12 cellular contexts compared by ENCODE assay signal in genomic region chr4:48654015-48654664, GRCh38.
A peak's percentile ranks its signal among the peaks of the same experiment; 100 is the strongest.
DNase-seq lines count a peak whose midpoint lies in the region; ATAC-seq and TF ChIP-seq lines count a peak whose summit lies in the region.
"Had no signal": no experiment of that assay in that cellular context is flagged by ENCODE, and none has a peak within 500 bp of the region (broad histone marks: within the 10 kb centered on the region; RNA-seq: fewer than 3 reads in every experiment).

No MANE protein-coding gene starts in this region.

- CTCF ChIA-PET in A673 (lab: Charles Lee): no interaction called here

- no TSS peak for BruUV-seq in A673 (replicated peaks; lab: Mats Ljungman, UMichigan)

- POLR2A ChIA-PET in A673 (lab: Charles Lee; ENCODE audit: low non-redundant PET): no interaction called here

- H3K4me3 ChIP-seq in A673 (ENCODE audit: low read depth, low read length, poor library complexity, severe bottlenecking): no peak overlapping the region
- peak overlapping the region; percentile 29 to 74 (median 51) for H3K4me3 ChIP-seq in dorsolateral prefrontal cortex
- no peak overlapping the region for H3K4me3 ChIP-seq in mucosa of descending colon
- no peak overlapping the region for H3K4me3 ChIP-seq in WERI-Rb-1 (ENCODE audit: low read depth, low read length)

- ATAC-seq in mucosa of descending colon (peak; percentile 34), GM18502 (IDR thresholded peaks at IDR 0.05; ENCODE audit: poor library complexity, unreplicated experiment) (no peak)

- peaks cover under 1% of the 10 kb centered on the region; the same call in 1 of the 2 replicates for H3K27me3 Mint-ChIP-seq in HFFc6 (ENCODE audit: insufficient read depth)

- H3K36me3 ChIP-seq in A673 (ENCODE audit: insufficient read depth, low read length, poor library complexity, severe bottlenecking) (no peaks in the 10 kb centered on the region), mucosa of descending colon (ENCODE audit: low read depth) (no peaks in the 10 kb centered on the region), WERI-Rb-1 (no peaks in the 10 kb centered on the region)
- H3K36me3 ChIP-seq: stomach had no signal

- H3K27me3 ChIP-seq in A673 (replicated peaks; ENCODE audit: insufficient read depth, low read depth, low read length, poor library complexity) (no peaks in the 10 kb centered on the region), dorsolateral prefrontal cortex (no peaks in the 10 kb centered on the region), WERI-Rb-1 (ENCODE audit: insufficient read depth, low read depth, severe bottlenecking) (no peaks in the 10 kb centered on the region)
- H3K27me3 ChIP-seq: stomach had no signal

- no peaks in the 10 kb centered on the region for H3K9me3 Mint-ChIP-seq in HFFc6

- DNase-seq in A673 (ENCODE audit: low spot score) (peak; percentile 22), HFFc6 (no peak), dorsolateral prefrontal cortex (no peak), mucosa of descending colon (no peak), foreskin melanocyte (no peak), WERI-Rb-1 (no peak), NCI-H526 (lab: John Stamatoyannopoulos, UW) (no peak)
- DNase-seq: activated CD4-positive, CD25-positive, alpha-beta regulatory T cell treated with anti-CD3 and anti-CD28 coated beads, Interleukin-2, amount 50 U/mL, for 72 hours; NCI-H1105 treated with DMSO at 0.1 percent for 48 hours; stomach had no signal

- peaks cover 42% of the 10 kb centered on the region for H3K4me1 Mint-ChIP-seq in HFFc6 (ENCODE audit: low read depth)

- H3K4me3 Mint-ChIP-seq in HFFc6: peak overlapping the region; percentile 76

- H3K27ac Mint-ChIP-seq in HFFc6: peak overlapping the region; percentile 55

- H3K4me1 ChIP-seq in A673 (ENCODE audit: insufficient read depth, low read length, poor library complexity, severe bottlenecking) (peaks cover 45% of the 10 kb centered on the region), mucosa of descending colon (ENCODE audit: low read depth) (peaks cover 16% of the 10 kb centered on the region)

- TF ChIP-seq CTCF in A673 (conservative IDR thresholded peaks at IDR 0.05; ENCODE audit: low read depth, low read length): no peak
- no peak for TF ChIP-seq CTCF in HFFc6 (IDR thresholded peaks at IDR 0.05)
- peak in 2 of 56 donors; percentile 4 to 7 for TF ChIP-seq CTCF in dorsolateral prefrontal cortex (IDR thresholded peaks at IDR 0.05 in 54 of 56, conservative IDR thresholded peaks at IDR 0.05 in 2 of 56; ENCODE audit: low read depth in 1 of 56, partially characterized antibody in 56 of 56)
- TF ChIP-seq CTCF in mucosa of descending colon (IDR thresholded peaks at IDR 0.05): no peak
- TF ChIP-seq CTCF in WERI-Rb-1 (IDR thresholded peaks at IDR 0.05; ENCODE audit: low read depth, low read length): no peak

- H3K9me3 ChIP-seq in A673 (ENCODE audit: low read depth, low read length, poor library complexity, severe bottlenecking) (no peaks in the 10 kb centered on the region), mucosa of descending colon (no peaks in the 10 kb centered on the region), WERI-Rb-1 (ENCODE audit: severe bottlenecking) (no peaks in the 10 kb centered on the region)
- H3K9me3 ChIP-seq: stomach had no signal

- peak overlapping the region; percentile 26 for H3K27ac ChIP-seq in A673 (ENCODE audit: low read depth, low read length, poor library complexity, severe bottlenecking)
- peak overlapping the region; percentile 46 to 99 (median 88) for H3K27ac ChIP-seq in dorsolateral prefrontal cortex
- H3K27ac ChIP-seq in WERI-Rb-1: no peak overlapping the region
- H3K27ac ChIP-seq: C4-2B had no signal

- no peaks in the 10 kb centered on the region for H3K36me3 Mint-ChIP-seq in HFFc6 (ENCODE audit: low read depth)

- intact Hi-C loops in A673 (cut with micrococcal nuclease; ENCODE audit: unreplicated experiment): no loop called here
- intact Hi-C loops in dorsolateral prefrontal cortex (cut with DNase I): loop anchor here in 1 of 2 donors (5.0 to 10.0 kb wide), 2 partner anchors 69 to 123 kb away; no protein-coding TSS in a partner anchor
- intact Hi-C loops in mucosa of descending colon (cut with DNase I, micrococcal nuclease): no loop called here

Comparison
In these comparisons a context has a peak if more than half of its experiments do, and no peak if none do; other contexts are left out.
1. H3K4me3 ChIP-seq: peak in dorsolateral prefrontal cortex (59 of 59); none in A673 (single experiment), mucosa of descending colon (single experiment) and WERI-Rb-1 (single experiment).